Comparison of ENCODE assay signal across 10 cellular contexts in genomic region chr1:31855038-31855845, GRCh38. TPM values are rescaled to one million over a fixed set of nuclear protein-coding genes. Genes with fewer than 3 reads are reported as not detected.
DNase-seq lines count a peak whose midpoint lies in the region; TF ChIP-seq lines count a peak whose summit lies in the region.
"Had no signal": no experiment of that assay in that cellular context is flagged by ENCODE, and none has a peak within 500 bp of the region (broad histone marks: within the 10 kb centered on the region; RNA-seq: fewer than 3 reads in every experiment).

No MANE protein-coding gene starts in this region.

- H3K79me2 ChIP-seq in ACC112 (ENCODE audit: control insufficient read depth, insufficient read depth, low read length, unreplicated experiment) (no peaks in the 10 kb centered on the region), GM23248 (ENCODE audit: insufficient read depth) (no peaks in the 10 kb centered on the region)

- H3K4me3 ChIP-seq in ACC112 (ENCODE audit: low read depth, low read length) (no peak overlapping the region), GM23248 (no peak overlapping the region), left ventricle myocardium inferior (no peak overlapping the region)

- CTCF ChIA-PET in RWPE1 (lab: Yijun Ruan, JAX), result no interaction called here

- intact Hi-C loops in left ventricle myocardium inferior (cut with micrococcal nuclease), result no loop called here

- no peak for TF ChIP-seq POLR2A in erythroblast (IDR thresholded peaks at IDR 0.05; ENCODE audit: low read length)

- H3K27me3 ChIP-seq in ACC112 (ENCODE audit: insufficient read depth, low read length) (no peaks in the 10 kb centered on the region), GM23248 (replicated peaks; ENCODE audit: insufficient read depth) (no peaks in the 10 kb centered on the region), left ventricle myocardium inferior (ENCODE audit: low read depth) (no peaks in the 10 kb centered on the region)

- TF ChIP-seq CTCF in RWPE1 (conservative IDR thresholded peaks at IDR 0.05; ENCODE audit: low read depth) (no peak), left ventricle myocardium inferior (IDR thresholded peaks at IDR 0.05; ENCODE audit: borderline replicate concordance) (no peak)

- H3K4me2 ChIP-seq in GM23248 (ENCODE audit: unreplicated experiment), result no peak overlapping the region

- WGBS in GM23248 (ENCODE audit: low coverage in 1 of 2, low lambda C conversion rate in 2 of 2, missing lambda C conversion rate in 2 of 2), 2 experiments, result 93 to 95% methylated on average over 12 of the region's 12 CpGs

- H3K9me3 ChIP-seq in GM23248 (ENCODE audit: low read depth), result no peaks in the 10 kb centered on the region
- H3K9me3 ChIP-seq in left ventricle myocardium inferior (replicated peaks), result no peaks in the 10 kb centered on the region

- H3K4me1 ChIP-seq in ACC112 (ENCODE audit: control insufficient read depth, insufficient read depth, low read length, unreplicated experiment) (peaks cover 7% of the 10 kb centered on the region), GM23248 (ENCODE audit: insufficient read depth) (no peaks in the 10 kb centered on the region), left ventricle myocardium inferior (no peaks in the 10 kb centered on the region)

- no peaks in the 10 kb centered on the region for H4K20me1 ChIP-seq in GM23248 (ENCODE audit: insufficient read depth)

- no peaks in the 10 kb centered on the region for H3F3A ChIP-seq in GM23248 (ENCODE audit: insufficient read depth)

- no peaks in the 10 kb centered on the region for H3K9me2 ChIP-seq in GM23248 (ENCODE audit: insufficient read depth)

- in situ Hi-C loops in GM23248 (cut with MboI), result no loop called here

- POLR2A ChIA-PET in RWPE1 (lab: Yijun Ruan, JAX; ENCODE audit: low non-redundant PET), result no interaction called here

- H3K9ac ChIP-seq in GM23248, result no peak overlapping the region

- H3K36me3 ChIP-seq in ACC112 (ENCODE audit: insufficient read depth, low read length) (no peaks in the 10 kb centered on the region), GM23248 (ENCODE audit: low read depth) (no peaks in the 10 kb centered on the region), left ventricle myocardium inferior (no peaks in the 10 kb centered on the region)

- DNase-seq in GM23248 (peak; percentile 71), RWPE1 (ENCODE audit: low spot score) (peak; percentile 19), fibroblast of the conjunctiva (ENCODE audit: low read depth) (peak; percentile 24), mucosa of gallbladder (ENCODE audit: low spot score) (no peak), erythroblast (lab: John Stamatoyannopoulos, UW) (no peak), left ventricle myocardium inferior (no peak)
- DNase-seq in stimulated activated CD4-positive, alpha-beta T cell treated with anti-CD3 and anti-CD28 coated beads, Interleukin-4, amount 100 ng/mL, for 24 hours, result no peak
- DNase-seq: activated CD8-positive, alpha-beta memory T cell treated with anti-CD3 and anti-CD28 coated beads, Interleukin-2, amount 50 U/mL, for 48 hours; COR-L47 had no signal

- H3K27ac ChIP-seq in ACC112 (ENCODE audit: low read depth, low read length), result no peak overlapping the region
- peak overlapping the region; percentile 35; the same call in 1 of the 2 replicates for H3K27ac ChIP-seq in GM23248
- H3K27ac ChIP-seq in RWPE1, result no peak overlapping the region
- H3K27ac ChIP-seq in left ventricle myocardium inferior (replicated peaks), result no peak overlapping the region

- H2AFZ ChIP-seq in ACC112 (ENCODE audit: low read length, unreplicated experiment), result peak overlapping the region; percentile 76
- peak overlapping the region; percentile 95 for H2AFZ ChIP-seq in GM23248

RNA-seq across cellular contexts. Expression of gene SPOCD1, which starts 39.4 kb away (rescaled TPM):
- 36.8 and 43.0 TPM in 2 replicates for total RNA-seq in GM23248 (2014; rRNA removed; shearing (Covaris generic))
- polyA plus RNA-seq in GM23248 (2016; fragmentation: Nextera tagmentation; extraction: Ambion mirVana), result 27.8 and 27.9 TPM in 2 replicates
- total RNA-seq in mucosa of gallbladder (1.8 TPM), left ventricle myocardium inferior (not detected)

Comparison
In these comparisons a context has a peak if more than half of its experiments do, and no peak if none do; other contexts are left out.
1. DNase-seq: peak in GM23248 (single experiment), RWPE1 (single experiment) and fibroblast of the conjunctiva (single experiment); none in mucosa of gallbladder (single experiment), erythroblast (0 of 2), left ventricle myocardium inferior (single experiment) and stimulated activated CD4-positive, alpha-beta T cell treated with anti-CD3 and anti-CD28 coated beads, Interleukin-4, amount 100 ng/mL, for 24 hours (single experiment).
2. RNA of gene SPOCD1, which starts 39.4 kb away (total RNA-seq): 36.8 to 43.0 TPM in GM23248; 1.8 TPM in mucosa of gallbladder (single experiment) and not detected in left ventricle myocardium inferior (single experiment); every median in the first group is over 10 times any median in the second.